Comparison of ENCODE assay signal across 5 cellular contexts in the genomic region with DNA sequence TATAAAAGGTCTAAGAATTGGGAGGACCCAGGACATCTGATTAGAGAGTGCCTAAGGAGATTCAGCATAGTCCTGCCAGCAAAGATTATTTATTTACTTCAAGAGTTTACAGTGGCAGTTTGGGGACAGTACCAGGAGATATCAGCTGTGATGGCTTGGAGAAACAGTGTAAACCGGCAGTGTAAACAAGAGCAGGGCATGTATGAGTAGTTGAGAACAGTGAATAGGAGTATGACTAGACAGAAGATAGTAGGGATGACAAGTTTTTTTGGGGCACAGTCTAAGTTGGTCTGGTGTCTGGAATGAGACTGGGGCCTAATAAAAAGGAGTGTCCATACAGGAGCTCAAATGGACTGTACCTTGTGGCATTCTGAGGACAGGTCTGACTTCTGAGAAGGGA. TPM values are rescaled to one million over a fixed set of nuclear protein-coding genes. Genes with fewer than 3 reads are reported as not detected.
DNase-seq lines count a peak whose midpoint lies in the region; ATAC-seq, FAIRE-seq and TF ChIP-seq lines count a peak whose summit lies in the region.
"Not testable (repeated sequence)": the region's sequence is repeated elsewhere in the genome, so short reads cannot be mapped to it uniquely, and the experiment has no call there.

No MANE protein-coding gene starts in this region.

- peak overlapping the region; percentile 11 for H3K9ac ChIP-seq in HUES6 (ENCODE audit: low read length)
- not testable (repeated sequence) for H3K9ac ChIP-seq in K562 (ENCODE audit: insufficient read depth in 1 of 2, low read depth in 2 of 2, low read length in 2 of 2); endodermal cell (ENCODE audit: extremely low read depth, low read length, poor library complexity, severe bottlenecking)

- no CpG with 5 or more reads among the region's 1 CpG for WGBS in K562 (ENCODE audit: insufficient coverage, low coverage, missing lambda C conversion rate)
- no CpG with 5 or more reads among the region's 1 CpG for WGBS in endodermal cell (ENCODE audit: insufficient coverage in 1 of 2, insufficient read length in 1 of 2), 2 experiments

- not testable (repeated sequence) for H4K20me1 ChIP-seq in GM23338 (replicated peaks; ENCODE audit: insufficient read depth); K562 (replicated peaks; ENCODE audit: control insufficient read depth, insufficient read depth, low read length)

- TF ChIP-seq EP300 in K562 (IDR thresholded peaks at IDR 0.05; ENCODE audit: low read length): not testable (repeated sequence)

- not testable (repeated sequence) for H3K4me3 ChIP-seq in GM23338; HUES6 (ENCODE audit: low read depth, low read length); K562; endodermal cell (ENCODE audit: low read length)

- peaks cover 42% of the 10 kb centered on the region for H3K4me1 ChIP-seq in GM23338 (ENCODE audit: insufficient read depth)
- peaks cover 43% of the 10 kb centered on the region for H3K4me1 ChIP-seq in HUES6 (ENCODE audit: control insufficient read depth, insufficient read depth, low read length)
- peaks cover 15 to 16% of the 10 kb centered on the region in 2 experiments; a peak in 4 of 5 replicates for H3K4me1 ChIP-seq in K562 (replicated peaks in 1 of 2; ENCODE audit: control insufficient read depth in 2 of 2, insufficient read depth in 2 of 2, low read length in 2 of 2)
- peaks cover 20% of the 10 kb centered on the region for H3K4me1 ChIP-seq in endodermal cell (ENCODE audit: control insufficient read depth, insufficient read depth, low read length)

- not testable (repeated sequence) for H3K9me1 ChIP-seq in K562 (ENCODE audit: control insufficient read depth, insufficient read depth, low read length)

- H3K36me3 ChIP-seq in GM23338 (ENCODE audit: insufficient read depth); HUES6 (ENCODE audit: control insufficient read depth, insufficient read depth, low read length); K562 (ENCODE audit: control insufficient read depth, insufficient read depth, low read length); endodermal cell (ENCODE audit: control insufficient read depth, insufficient read depth, low read length): not testable (repeated sequence)

- peak overlapping the region; percentile 89; the same call in 1 of the 2 replicates for H3K27ac ChIP-seq in GM23338 (ENCODE audit: low read depth)
- not testable (repeated sequence) for H3K27ac ChIP-seq in HUES6 (ENCODE audit: low read depth, low read length); K562 (ENCODE audit: extremely low read depth, low read depth, low read length); endodermal cell (ENCODE audit: low read depth, low read length)

- H3K36me3 Mint-ChIP-seq in GM23338 (ENCODE audit: low read depth): peaks cover 26% of the 10 kb centered on the region
- H3K36me3 Mint-ChIP-seq in endodermal cell (ENCODE audit: low read depth): peaks cover 15% of the 10 kb centered on the region
- not testable (repeated sequence) for H3K36me3 Mint-ChIP-seq in nephron progenitor cell (ENCODE audit: low read depth)

- H3K4me3 Mint-ChIP-seq in GM23338, nephron progenitor cell: not testable (repeated sequence)
- H3K4me3 Mint-ChIP-seq in endodermal cell: peak overlapping the region; percentile 21

- peaks cover 55% of the 10 kb centered on the region for H3K4me1 Mint-ChIP-seq in GM23338
- H3K4me1 Mint-ChIP-seq in endodermal cell: peaks cover 90% of the 10 kb centered on the region
- peaks cover 61% of the 10 kb centered on the region for H3K4me1 Mint-ChIP-seq in nephron progenitor cell

- H3K27me3 ChIP-seq in GM23338 (ENCODE audit: insufficient read depth); HUES6 (ENCODE audit: control insufficient read depth, insufficient read depth, low read length); K562 (ENCODE audit: control insufficient read depth in 2 of 2, insufficient read depth in 2 of 2, low read length in 2 of 2); endodermal cell (ENCODE audit: control insufficient read depth, insufficient read depth, low read length, poor library complexity, severe bottlenecking): not testable (repeated sequence)

- not testable (repeated sequence) for BruUV-seq in K562 (replicated peaks; lab: Mats Ljungman, UMichigan)

- peaks cover 13% of the 10 kb centered on the region for H3K27me3 Mint-ChIP-seq in GM23338 (ENCODE audit: insufficient read depth, low read depth, poor library complexity)
- not testable (repeated sequence) for H3K27me3 Mint-ChIP-seq in endodermal cell (ENCODE audit: insufficient read depth); nephron progenitor cell (ENCODE audit: low read depth, poor library complexity)

- H2AFZ ChIP-seq in GM23338; K562 (ENCODE audit: low read depth, low read length): not testable (repeated sequence)

- not testable (repeated sequence) for H3K4me2 ChIP-seq in GM23338; K562 (ENCODE audit: insufficient read depth, low read length)

- not testable (repeated sequence) for TF ChIP-seq CTCF in GM23338 (conservative IDR thresholded peaks at IDR 0.05; ENCODE audit: low read depth in 2 of 2); K562 (IDR thresholded peaks at IDR 0.05 in 2 of 3, conservative IDR thresholded peaks at IDR 0.05 in 1 of 3; ENCODE audit: insufficient read depth in 2 of 3, low read depth in 1 of 3, low read length in 3 of 3); endodermal cell (conservative IDR thresholded peaks at IDR 0.05); nephron progenitor cell (IDR thresholded peaks at IDR 0.05)

- intact Hi-C loops in K562 (cut with micrococcal nuclease): loop anchor here (10.0 kb wide), 1 partner anchor 634 kb away; the partner anchor contains the start of gene PHC3

- H3K9me2 ChIP-seq in GM23338 (ENCODE audit: insufficient read depth): not testable (repeated sequence)

- not testable (repeated sequence) for H3K27ac Mint-ChIP-seq in GM23338
- peak overlapping the region; percentile 95 for H3K27ac Mint-ChIP-seq in endodermal cell
- peak overlapping the region; percentile 66 for H3K27ac Mint-ChIP-seq in nephron progenitor cell

- H3K9me3 Mint-ChIP-seq in GM23338 (peaks cover 26% of the 10 kb centered on the region), endodermal cell (peaks cover 18% of the 10 kb centered on the region), nephron progenitor cell (peaks cover 18% of the 10 kb centered on the region)

- H3K9me3 ChIP-seq in HUES6 (ENCODE audit: control insufficient read depth, insufficient read depth, low read depth, low read length); K562 (replicated peaks; ENCODE audit: control insufficient read depth, insufficient read depth, low read depth, low read length); endodermal cell (ENCODE audit: control insufficient read depth, low read length): not testable (repeated sequence)

- DNase-seq in GM23338 (ENCODE audit: low spot score); K562 (ENCODE audit: extremely low read depth in 1 of 4, low spot score in 3 of 4); endodermal cell; nephron progenitor cell: not testable (repeated sequence)

- TF ChIP-seq POLR2A in K562 (conservative IDR thresholded peaks at IDR 0.05): not testable (repeated sequence)

- not testable (repeated sequence) for H3K79me2 ChIP-seq in GM23338 (replicated peaks; ENCODE audit: insufficient read depth); K562 (ENCODE audit: control insufficient read depth, insufficient read depth, low read length)

- FAIRE-seq in K562 (lab: Jason Lieb, UNC): not testable (repeated sequence)

- ATAC-seq in GM23338, K562: not testable (repeated sequence)

- in situ Hi-C loops in K562 (cut with MboI): not testable (repeated sequence)

- H3F3A ChIP-seq in GM23338 (replicated peaks; ENCODE audit: low read depth): not testable (repeated sequence)

- not testable (repeated sequence) for TF ChIP-seq RAD21 in K562 (CRISPR knock-in tag; conservative IDR thresholded peaks at IDR 0.05 in 1 of 2, IDR thresholded peaks at IDR 0.05 in 1 of 2)

- CTCF ChIA-PET in K562 (lab: Yijun Ruan, JAX; ENCODE audit: low intra/inter-chr PET ratio): not testable (repeated sequence)

- POLR2A ChIA-PET in K562 (lab: Yijun Ruan, JAX): interaction anchor here (0.6 kb wide), 1 partner anchor 16 kb away, joined by 3 read pairs; no protein-coding TSS in a partner anchor

TF ChIP-seq in K562, 482 proteins besides CTCF, POLR2A, EP300 and RAD21 (continues in another document):
- peak; percentile 46; the same call in 1 of the 2 replicates for TF ChIP-seq MAFG (tag; conservative IDR thresholded peaks at IDR 0.05)

RNA-seq across cellular contexts. Expression of gene RPL22L1, which starts 51.7 kb away (rescaled TPM):
- total RNA-seq in GM23338 (2014; rRNA removed; shearing (Covaris generic)): 216 and 250 TPM in 2 replicates
- polyA plus RNA-seq in GM23338 (2016; fragmentation: Nextera tagmentation; extraction: Ambion mirVana) (441 and 470 TPM in 2 replicates), K562 (2011; rRNA removed) (64.5 and 98.3 TPM in 2 replicates), K562 (2014; fragmentation: Illumina TruSeq; extraction: Trizol) (84.4 and 99.0 TPM in 2 replicates), K562 (2014; fragmentation: Nextera tagmentation; extraction: Ambion mirVana) (100 to 1,000 TPM; 108 to 111 TPM), K562 (2014; rRNA removed) (141 and 198 TPM in 2 replicates)
- total RNA-seq in K562 (2011; cell fraction: chromatin; rRNA removed; ENCODE audit: low replicate concordance): 14.7 and 33.8 TPM in 2 replicates
- total RNA-seq in K562 (2011; cell fraction: nucleolus; rRNA removed): 13.4 and 13.8 TPM in 2 replicates
- 28.4 and 41.3 TPM in 2 replicates for total RNA-seq in K562 (2011; cell fraction: nucleoplasm; rRNA removed)
- total RNA-seq in K562 (2014; rRNA removed) (31.6 and 67.6 TPM in 2 replicates), K562 (2014; rRNA removed; fragmentation: Illumina TruSeq; extraction: Trizol) (139 and 156 TPM in 2 replicates), K562 (2015; rRNA removed; fragmentation: Illumina TruSeq; extraction: Trizol) (120 and 137 TPM in 2 replicates), K562 (2021) (53.9 and 64.7 TPM in 2 replicates), endodermal cell (100 to 1,000 TPM in 1 of 2 donors, 10 to 100 TPM in 1; 98.0 to 119 TPM)
- 10.8 and 27.7 TPM in 2 replicates for polyA plus RNA-seq in K562 (2011; cell fraction: cytosol; rRNA removed)
- 17.0 and 24.0 TPM in 2 replicates for polyA plus RNA-seq in K562 (2011; cell fraction: nucleus; rRNA removed)
- 60.5 and 95.5 TPM in 2 replicates for polyA plus RNA-seq in K562 (2012)
- 30.1 and 30.6 TPM in 2 replicates for polyA minus RNA-seq in K562 (2011; rRNA and poly(A)+ RNA removed)
- polyA minus RNA-seq in K562 (2011; cell fraction: cytosol; rRNA and poly(A)+ RNA removed): 5.5 and 30.3 TPM in 2 replicates
- polyA minus RNA-seq in K562 (2011; cell fraction: nucleus; rRNA and poly(A)+ RNA removed): 14.9 and 22.3 TPM in 2 replicates
- 125 TPM for polyA plus RNA-seq in endodermal cell (2013, experiment 1 of 2)
- 122 TPM for polyA plus RNA-seq in endodermal cell (2013, experiment 2 of 2)
